In the genomic region with DNA sequence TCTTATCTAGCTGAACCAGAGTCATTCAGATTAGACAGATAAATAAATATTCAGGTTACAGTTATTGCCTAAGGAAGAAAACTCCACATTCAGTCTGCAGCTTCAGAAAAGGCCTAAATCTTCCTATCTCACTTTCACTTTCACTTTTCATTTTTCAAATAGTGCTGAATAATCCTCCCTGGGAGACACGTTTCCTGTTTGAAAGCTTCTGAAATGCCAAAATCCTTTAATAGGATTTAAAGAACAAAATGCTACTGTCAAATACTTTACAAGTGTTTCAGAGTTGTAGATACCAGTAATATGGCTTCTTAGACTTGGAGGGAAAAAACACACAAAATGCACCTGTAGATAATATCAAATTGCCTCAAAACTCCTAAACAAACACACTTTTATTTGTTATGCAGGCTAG, we compare ENCODE assay signal across 8 cellular contexts. TPM values are rescaled to one million over a fixed set of nuclear protein-coding genes. Genes with fewer than 3 reads are reported as not detected.
A peak's percentile ranks its signal among the peaks of the same experiment; 100 is the strongest.
DNase-seq lines count a peak whose midpoint lies in the region; ATAC-seq, FAIRE-seq and TF ChIP-seq lines count a peak whose summit lies in the region.

No MANE protein-coding gene starts in this region.

- H3K36me3 ChIP-seq in Panc1 (ENCODE audit: control insufficient read depth, insufficient read depth, low read length) (peaks cover 22% of the 10 kb centered on the region), osteoblast (ENCODE audit: insufficient read depth, low read length) (peaks cover 29% of the 10 kb centered on the region)
- peaks cover 21% of the 10 kb centered on the region for H3K36me3 ChIP-seq in effector memory CD4-positive, alpha-beta T cell (ENCODE audit: control insufficient read depth, insufficient read depth, low read length)

- TF ChIP-seq CTCF in GM10248 (IDR thresholded peaks at IDR 0.05; ENCODE audit: control extremely low read depth, extremely low read depth, low read depth, missing control alignments) = no peak
- TF ChIP-seq CTCF in Panc1 (IDR thresholded peaks at IDR 0.05) = no peak
- no peak for TF ChIP-seq CTCF in osteoblast (IDR thresholded peaks at IDR 0.05; ENCODE audit: extremely low read depth, low read depth, low read length)

- H3K27ac ChIP-seq in Panc1 (ENCODE audit: low read length) = peak overlapping the region; percentile 94
- H3K27ac ChIP-seq in effector memory CD4-positive, alpha-beta T cell (ENCODE audit: insufficient read depth, low read length, poor library complexity, severe bottlenecking) = peak overlapping the region; percentile 40
- peak overlapping the region; percentile 66 for H3K27ac ChIP-seq in osteoblast (ENCODE audit: low read depth, low read length)

- peak overlapping the region; percentile 87 for H3K4me2 ChIP-seq in osteoblast (ENCODE audit: insufficient read depth, low read length)

- intact Hi-C loops in Panc1 (cut with micrococcal nuclease; ENCODE audit: unreplicated experiment) = no loop called here

- no peak overlapping the region for H2AFZ ChIP-seq in osteoblast (ENCODE audit: low read length)

- POLR2A ChIA-PET in GM10248 (lab: Yijun Ruan, JAX) (no interaction called here), Panc1 (lab: Charles Lee) (interaction anchor here (0.7 kb wide), 1 partner anchor 366 kb away, joined by 3 read pairs; no protein-coding TSS in a partner anchor)

- CTCF ChIA-PET in GM10248 (lab: Yijun Ruan, JAX) = interaction anchor here (0.8 to 2.1 kb wide), 5 partner anchors 9 to 138 kb away, joined by 3 to 9 read pairs (median 7); no protein-coding TSS in a partner anchor
- CTCF ChIA-PET in Panc1 (lab: Charles Lee) = interaction anchor here (0.6 to 1.1 kb wide), 2 partner anchors 68 to 78 kb away, joined by 3 to 4 read pairs; no protein-coding TSS in a partner anchor

- peak; percentile 89 for FAIRE-seq in A204.1 (lab: Jason Lieb, UNC)

- peak; percentile 32 for DNase-seq in GM10248 (ENCODE audit: extremely low spot score)
- DNase-seq in Panc1 (ENCODE audit: low read depth, low spot score) = no peak
- DNase-seq in effector memory CD4-positive, alpha-beta T cell = no peak
- DNase-seq in osteoblast (ENCODE audit: insufficient read length, low spot score, missing footprints) = peak; percentile 53

- H3K4me3 ChIP-seq in Panc1 (ENCODE audit: low read depth in 2 of 2, low read length in 2 of 2) = peak overlapping the region; percentile 43 to 53
- peak overlapping the region; percentile 27 for H3K4me3 ChIP-seq in effector memory CD4-positive, alpha-beta T cell (ENCODE audit: insufficient read depth, low read depth, low read length, poor library complexity, severe bottlenecking)
- peak overlapping the region; percentile 66 for H3K4me3 ChIP-seq in osteoblast (ENCODE audit: insufficient read depth, low read length)

- ATAC-seq in Panc1 (no peak), HG02938 (IDR thresholded peaks at IDR 0.05; ENCODE audit: unreplicated experiment) (no peak), GM18505 (IDR thresholded peaks at IDR 0.05; ENCODE audit: unreplicated experiment) (no peak), GM21390 (IDR thresholded peaks at IDR 0.05; ENCODE audit: unreplicated experiment) (no peak)

- H3K4me1 ChIP-seq in Panc1 (ENCODE audit: control insufficient read depth, insufficient read depth, low read length) (peaks cover 23% of the 10 kb centered on the region), osteoblast (ENCODE audit: insufficient read depth, low read length) (peaks cover 41% of the 10 kb centered on the region)
- peaks cover 17% of the 10 kb centered on the region for H3K4me1 ChIP-seq in effector memory CD4-positive, alpha-beta T cell (ENCODE audit: control insufficient read depth, insufficient read depth, low read length, poor library complexity, severe bottlenecking)

- BruUV-seq in Panc1 (replicated peaks; lab: Mats Ljungman, UMichigan) = no TSS peak

- in situ Hi-C loops in Panc1 (cut with HindIII; ENCODE audit: low pct_unique_long_range_greater_than_20kb, low sequenced_read_pairs) = no loop called here

- H3K27me3 ChIP-seq in Panc1 (ENCODE audit: control insufficient read depth, insufficient read depth, low read length) = no peaks in the 10 kb centered on the region
- H3K27me3 ChIP-seq in effector memory CD4-positive, alpha-beta T cell (replicated peaks; ENCODE audit: control insufficient read depth, insufficient read depth, low read length, poor library complexity, severe bottlenecking) = no peaks in the 10 kb centered on the region
- H3K27me3 ChIP-seq in osteoblast (ENCODE audit: insufficient read depth, low read length) = no peaks in the 10 kb centered on the region

- H3K9me3 ChIP-seq in Panc1 (ENCODE audit: control insufficient read depth, insufficient read depth, low read depth, low read length) (no peaks in the 10 kb centered on the region), osteoblast (ENCODE audit: low read depth, low read length) (no peaks in the 10 kb centered on the region)
- no peaks in the 10 kb centered on the region for H3K9me3 ChIP-seq in effector memory CD4-positive, alpha-beta T cell (ENCODE audit: control insufficient read depth, low read length)

- peaks cover 78% of the 10 kb centered on the region for H3K79me2 ChIP-seq in osteoblast (ENCODE audit: insufficient read depth, low read length)

- no peak for TF ChIP-seq POLR2A in GM18505 (IDR thresholded peaks at IDR 0.05; ENCODE audit: borderline replicate concordance, extremely low read depth, insufficient read depth, insufficient read length)

- H4K20me1 ChIP-seq in osteoblast (ENCODE audit: insufficient read depth, low read length) = no peaks in the 10 kb centered on the region

RNA-seq across cellular contexts. Expression of a gene that starts 3.9 kb away (rescaled TPM):
- 95.0 TPM for total RNA-seq in Panc1 (2021; ENCODE audit: unreplicated experiment)
- polyA plus RNA-seq in Panc1 (2012; ENCODE audit: insufficient read length) = 79.1 TPM
- total RNA-seq in osteoblast = 17.1 and 18.5 TPM in 2 replicates

Comparison
In these comparisons a context has a peak if more than half of its experiments do, and no peak if none do; other contexts are left out.
1. DNase-seq: peak in GM10248 (single experiment) and osteoblast (single experiment); none in Panc1 (single experiment) and effector memory CD4-positive, alpha-beta T cell (0 of 3).
2. H3K27ac ChIP-seq: peak in every context shown above with its lines; median percentile 94 in Panc1; 66 in osteoblast; 40 in effector memory CD4-positive, alpha-beta T cell.
3. Peak in every context shown above with its lines, with median percentiles within 50 percentile points of each other: H3K4me3 ChIP-seq.